In the genomic region with DNA sequence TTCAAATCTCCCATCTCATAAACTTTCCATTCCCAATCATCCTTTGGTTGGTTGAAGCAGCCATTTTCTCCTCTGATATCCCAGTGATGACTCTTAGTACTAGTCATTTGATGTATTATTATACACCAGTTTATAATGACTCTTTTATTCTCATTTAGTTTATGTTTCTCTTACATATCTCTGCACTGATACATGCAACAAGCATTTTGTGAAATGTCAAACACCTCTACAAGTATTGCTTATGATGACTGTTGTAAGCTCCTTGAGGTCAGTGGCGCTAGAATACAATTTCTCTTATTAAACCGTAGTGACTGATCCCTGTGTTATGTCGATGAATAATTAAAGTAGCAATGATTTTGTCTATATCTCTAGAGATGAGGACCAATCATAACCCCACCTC, we compare ENCODE assay signal across 21 cellular contexts.
DNase-seq lines count a peak whose midpoint lies in the region; ATAC-seq and TF ChIP-seq lines count a peak whose summit lies in the region.
"Had no signal": no experiment of that assay in that cellular context is flagged by ENCODE, and none has a peak within 500 bp of the region (broad histone marks: within the 10 kb centered on the region; RNA-seq: fewer than 3 reads in every experiment).

No MANE protein-coding gene starts in this region.

- intact Hi-C loops in transverse colon (cut with DNase I; ENCODE audit: low total_unique reads) = loop anchor here (10.0 kb wide), 1 partner anchor 131 kb away; no protein-coding TSS in a partner anchor
- intact Hi-C loops in adrenal gland (cut with DNase I) = no loop called here

- H3K4me1 ChIP-seq in transverse colon (peaks cover 14 to 41% (median 22%) of the 10 kb centered on the region in 4 donors), adrenal gland (replicated peaks in 1 of 2) (peaks cover 27 to 39% of the 10 kb centered on the region in 2 donors)

- no peak overlapping the region for H3K4me3 ChIP-seq in transverse colon
- no peak overlapping the region for H3K4me3 ChIP-seq in adrenal gland
- H3K4me3 ChIP-seq: upper lobe of left lung had no signal

- TF ChIP-seq CTCF in transverse colon (IDR thresholded peaks at IDR 0.05) (no peak), adrenal gland (IDR thresholded peaks at IDR 0.05) (no peak)

- H3K27ac Mint-ChIP-seq in activated T-cell treated with anti-CD3 and anti-CD28 coated beads, Interleukin-2, amount 50 U/mL, for 72 hours = peak overlapping the region; percentile 26
- H3K27ac Mint-ChIP-seq: H9; T-helper 1 cell treated with Interleukin-12 subunit alpha and Interleukin-12 subunit beta and Interleukin-4 antibody, amounts not matched to agents 30 μg/mL and 1 μg/mL, for 36 hours had no signal

- in situ Hi-C loops in transverse colon (cut with MboI; ENCODE audit: low pct_ligation_motif_present in 1 of 4, low pct_unique_long_range_greater_than_20kb in 1 of 4, low sequenced_read_pairs in 3 of 4) = loop anchor here in 1 of 4 donors (10.0 kb wide), 1 partner anchor 401 kb away; a partner anchor contains a TSS

- peaks cover 0 to 2% of the 10 kb centered on the region in 2 donors for H3K36me3 Mint-ChIP-seq in activated T-cell treated with anti-CD3 and anti-CD28 coated beads, Interleukin-2, amount 50 U/mL, for 72 hours (ENCODE audit: insufficient read depth in 2 of 2)
- H3K36me3 Mint-ChIP-seq: IgD-negative memory B cell, immature natural killer cell had no signal

- H3K9me3 Mint-ChIP-seq in activated T-cell treated with anti-CD3 and anti-CD28 coated beads, Interleukin-2, amount 50 U/mL, for 72 hours = peaks cover 0 to 2% of the 10 kb centered on the region in 2 donors
- H3K9me3 Mint-ChIP-seq: activated naive CD8-positive, alpha-beta T cell treated with anti-CD3 and anti-CD28 coated beads, Interleukin-2, amount 10 ng/mL, durations not matched to agents 7 days and 5 days; H9; IgD-negative memory B cell; immature natural killer cell; T-helper 1 cell treated with Interleukin-12 subunit alpha and Interleukin-12 subunit beta and Interleukin-4 antibody, amounts not matched to agents 30 μg/mL and 1 μg/mL, for 36 hours had no signal

- H3K9me3 ChIP-seq in transverse colon (no peaks in the 10 kb centered on the region), adrenal gland (replicated peaks in 1 of 3) (no peaks in the 10 kb centered on the region)
- H3K9me3 ChIP-seq: upper lobe of left lung had no signal

- no peak for DNase-seq in activated T-cell treated with anti-CD3 and anti-CD28 coated beads, Interleukin-2, amount 50 U/mL, for 72 hours
- DNase-seq in activated T-cell treated with anti-CD3 and anti-CD28 coated beads for 4 hours (no peak), amniotic epithelial cell (ENCODE audit: low read depth) (peak; percentile 75), iris pigment epithelial cell (ENCODE audit: low read depth) (peak; percentile 92), transverse colon (no peak), left lobe of liver (ENCODE audit: low spot score) (no peak), SW 1271 (lab: John Stamatoyannopoulos, UW) (no peak), adrenal gland (no peak)
- DNase-seq: activated CD4-positive, CD25-positive, alpha-beta regulatory T cell treated with anti-CD3 and anti-CD28 coated beads, Interleukin-2, amount 50 U/mL, for 72 hours; activated naive CD8-positive, alpha-beta T cell treated with anti-CD3 and anti-CD28 coated beads, Interleukin-2, amount 10 ng/mL, durations not matched to agents 7 days and 5 days; caudate nucleus; COR-L47; GF-D8; H9; immature natural killer cell; mesendoderm; NCI-H1048; NCI-H774; upper lobe of left lung had no signal

- ATAC-seq in activated T-cell treated with anti-CD3 and anti-CD28 coated beads, Interleukin-2, amount 50 U/mL, for 72 hours (replicated peaks in 1 of 2) = no peak
- ATAC-seq in left lobe of liver = no peak

- H3K27me3 ChIP-seq in transverse colon (no peaks in the 10 kb centered on the region), adrenal gland (no peaks in the 10 kb centered on the region)
- H3K27me3 ChIP-seq: upper lobe of left lung had no signal

- no peaks in the 10 kb centered on the region for H3K36me3 ChIP-seq in transverse colon
- H3K36me3 ChIP-seq in adrenal gland (replicated peaks in 1 of 2) = no peaks in the 10 kb centered on the region
- H3K36me3 ChIP-seq: upper lobe of left lung had no signal

- no peak overlapping the region for H3K4me3 Mint-ChIP-seq in activated T-cell treated with anti-CD3 and anti-CD28 coated beads, Interleukin-2, amount 50 U/mL, for 72 hours
- H3K4me3 Mint-ChIP-seq: activated naive CD8-positive, alpha-beta T cell treated with anti-CD3 and anti-CD28 coated beads, Interleukin-2, amount 10 ng/mL, durations not matched to agents 7 days and 5 days; H9; IgD-negative memory B cell; T-helper 1 cell treated with Interleukin-12 subunit alpha and Interleukin-12 subunit beta and Interleukin-4 antibody, amounts not matched to agents 30 μg/mL and 1 μg/mL, for 36 hours had no signal

- TF ChIP-seq POLR2A in transverse colon (IDR thresholded peaks at IDR 0.05) = no peak
- TF ChIP-seq POLR2A in adrenal gland (IDR thresholded peaks at IDR 0.05) = no peak

- peaks cover 81% of the 10 kb centered on the region for H3K4me1 Mint-ChIP-seq in activated T-cell treated with anti-CD3 and anti-CD28 coated beads, Interleukin-2, amount 50 U/mL, for 72 hours (ENCODE audit: low read depth)

- WGBS in transverse colon (ENCODE audit: low coverage in 1 of 2), 2 donors = 83 to 95% methylated on average over 3 of the region's 3 CpGs
- WGBS in adrenal gland, 4 donors = 94 to 99% (median 96%) methylated on average over 3 of the region's 3 CpGs

- H3K27ac ChIP-seq in transverse colon = peak overlapping the region; percentile 68 to 78 (median 75)
- H3K27ac ChIP-seq in adrenal gland = no peak overlapping the region
- H3K27ac ChIP-seq: upper lobe of left lung had no signal

- TF ChIP-seq EP300 in transverse colon (IDR thresholded peaks at IDR 0.05; ENCODE audit: low read depth) = no peak

- no peaks in the 10 kb centered on the region for H3K27me3 Mint-ChIP-seq in activated T-cell treated with anti-CD3 and anti-CD28 coated beads, Interleukin-2, amount 50 U/mL, for 72 hours (ENCODE audit: low read depth)
- H3K27me3 Mint-ChIP-seq: activated naive CD8-positive, alpha-beta T cell treated with anti-CD3 and anti-CD28 coated beads, Interleukin-2, amount 10 ng/mL, durations not matched to agents 7 days and 5 days; IgD-negative memory B cell had no signal

Comparison
In these comparisons a context has a peak if more than half of its experiments do, and no peak if none do; other contexts are left out.
1. DNase-seq: peak in amniotic epithelial cell (single experiment) and iris pigment epithelial cell (single experiment); none in activated T-cell treated with anti-CD3 and anti-CD28 coated beads, Interleukin-2, amount 50 U/mL, for 72 hours (0 of 2), activated T-cell treated with anti-CD3 and anti-CD28 coated beads for 4 hours (single experiment), transverse colon (single experiment), left lobe of liver (single experiment), SW 1271 (0 of 2) and adrenal gland (0 of 7).
2. H3K27ac ChIP-seq: peak in transverse colon (4 of 4); none in adrenal gland (0 of 5).